30 cellular contexts compared by ENCODE assay signal in genomic region chr11:61670626-61671025, GRCh38. TPM values are rescaled to one million over a fixed set of nuclear protein-coding genes. Genes with fewer than 3 reads are reported as not detected.
"Had no signal": no experiment of that assay in that cellular context is flagged by ENCODE, and none has a peak within 500 bp of the region (broad histone marks: within the 10 kb centered on the region; RNA-seq: fewer than 3 reads in every experiment).

No MANE protein-coding gene starts in this region.

- H3K4me1 ChIP-seq: adrenal gland, breast epithelium, colonic mucosa, esophagus squamous epithelium, gastroesophageal sphincter had no signal

- DNase-seq: activated CD4-positive, alpha-beta memory T cell treated with anti-CD3 and anti-CD28 coated beads for 36 hours; activated CD4-positive, alpha-beta T cell treated with anti-CD3 and anti-CD28 coated beads for 36 hours; activated CD4-positive, alpha-beta T cell treated with anti-CD3 and anti-CD28 coated beads, Interleukin-2, amount 10 ng/mL, durations not matched to agents 24 days and 14 days; activated CD4-positive, CD25-positive, alpha-beta regulatory T cell; activated CD4-positive, CD25-positive, alpha-beta regulatory T cell treated with anti-CD3 and anti-CD28 coated beads, Interleukin-2, amount 50 U/mL, for 72 hours; activated CD8-positive, alpha-beta memory T cell treated with anti-CD3 and anti-CD28 coated beads, Interleukin-2, amount 10 ng/mL, durations not matched to agents 7 days and 5 days; activated CD8-positive, alpha-beta memory T cell treated with anti-CD3 and anti-CD28 coated beads, Interleukin-2, amount 50 U/mL, for 4 hours; activated CD8-positive, alpha-beta T cell treated with anti-CD3 and anti-CD28 coated beads, Interleukin-2, amount 10 ng/mL, durations not matched to agents 7 days and 5 days; activated effector memory CD4-positive, alpha-beta T cell treated with anti-CD3 and anti-CD28 coated beads, Interleukin-2, amount 50 U/mL, for 16 hours; activated naive CD4-positive, alpha-beta T cell treated with anti-CD3 and anti-CD28 coated beads for 36 hours; activated naive CD8-positive, alpha-beta T cell treated with anti-CD3 and anti-CD28 coated beads for 36 hours; activated naive CD8-positive, alpha-beta T cell treated with anti-CD3 and anti-CD28 coated beads, Interleukin-2, amount 50 U/mL, for 24 hours; activated T-cell treated with anti-CD3 and anti-CD28 coated beads, Interleukin-2, amount 50 U/mL, for 1 hour; activated T-cell treated with anti-CD3 and anti-CD28 coated beads, Interleukin-2, amount 50 U/mL, for 48 hours; adrenal gland; amygdala; aorta; central memory CD4-positive, alpha-beta T cell; cerebellar nuclear complex; colonic mucosa; effector CD8-positive, alpha-beta T cell; esophagus squamous epithelium; foreskin melanocyte; T-cell had no signal

- H3K9me3 ChIP-seq: adrenal gland, breast epithelium, colonic mucosa, esophagus squamous epithelium, gastroesophageal sphincter had no signal

- H3K36me3 ChIP-seq: adrenal gland, breast epithelium, cardiac muscle cell, colonic mucosa, esophagus squamous epithelium, gastroesophageal sphincter had no signal

- H3K4me3 ChIP-seq: adrenal gland, breast epithelium, cardiac muscle cell, colonic mucosa, esophagus squamous epithelium, gastroesophageal sphincter had no signal

- FAIRE-seq: endometrium, endothelial cell of umbilical vein had no signal

- H3K27me3 ChIP-seq: adrenal gland, breast epithelium, cardiac muscle cell, colonic mucosa had no signal

- ATAC-seq: activated CD4-positive, alpha-beta T cell treated with anti-CD3 and anti-CD28 coated beads for 36 hours; activated CD8-positive, alpha-beta memory T cell treated with anti-CD3 and anti-CD28 coated beads, Interleukin-2, amount 10 ng/mL, durations not matched to agents 7 days and 5 days; activated CD8-positive, alpha-beta T cell treated with anti-CD3 and anti-CD28 coated beads, Interleukin-2, amount 10 ng/mL, durations not matched to agents 7 days and 5 days; activated naive CD8-positive, alpha-beta T cell treated with anti-CD3 and anti-CD28 coated beads, Interleukin-2, amount 50 U/mL, for 24 hours; gastroesophageal sphincter; T-cell had no signal

- H3K27ac ChIP-seq: adrenal gland, breast epithelium, cardiac muscle cell, colonic mucosa, epithelial cell of prostate, esophagus squamous epithelium, gastroesophageal sphincter had no signal

RNA-seq across cellular contexts. Expression of gene DAGLA, which starts 9.6 kb away (rescaled TPM):
- total RNA-seq: activated CD8-positive, alpha-beta memory T cell treated with anti-CD3 and anti-CD28 coated beads, Interleukin-2, amount 10 ng/mL, durations not matched to agents 7 days and 5 days had no signal
